1 cellular context compared by ENCODE assay signal in the genomic region with DNA sequence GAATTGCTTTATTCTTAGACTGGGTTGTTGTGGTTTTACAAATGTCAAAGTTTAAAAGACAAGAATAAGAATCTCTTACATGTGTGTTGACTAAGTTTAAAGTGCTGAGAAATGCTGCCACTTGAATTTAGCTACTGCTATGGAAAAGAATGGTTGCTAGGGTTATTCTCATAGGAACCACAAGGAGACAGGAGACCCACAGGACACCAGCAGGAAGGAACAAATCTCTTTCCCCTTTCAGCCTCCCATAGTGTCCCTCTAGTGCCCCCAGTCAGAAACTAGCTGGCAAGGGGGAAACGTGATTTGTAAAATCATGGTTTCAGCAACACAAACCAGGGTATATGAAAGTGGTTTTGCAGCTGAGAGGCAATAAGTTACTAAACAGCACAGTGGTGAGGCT.
TF ChIP-seq lines count a peak whose summit lies in the region.

No MANE protein-coding gene starts in this region.

TF ChIP-seq in GM23338, 12 proteins besides CTCF, POLR2A, EP300 and RAD21 (continued from another document):
- TF ChIP-seq JUNB (IDR thresholded peaks at IDR 0.05; ENCODE audit: unreplicated experiment): no peak
- TF ChIP-seq, protein P1, sequence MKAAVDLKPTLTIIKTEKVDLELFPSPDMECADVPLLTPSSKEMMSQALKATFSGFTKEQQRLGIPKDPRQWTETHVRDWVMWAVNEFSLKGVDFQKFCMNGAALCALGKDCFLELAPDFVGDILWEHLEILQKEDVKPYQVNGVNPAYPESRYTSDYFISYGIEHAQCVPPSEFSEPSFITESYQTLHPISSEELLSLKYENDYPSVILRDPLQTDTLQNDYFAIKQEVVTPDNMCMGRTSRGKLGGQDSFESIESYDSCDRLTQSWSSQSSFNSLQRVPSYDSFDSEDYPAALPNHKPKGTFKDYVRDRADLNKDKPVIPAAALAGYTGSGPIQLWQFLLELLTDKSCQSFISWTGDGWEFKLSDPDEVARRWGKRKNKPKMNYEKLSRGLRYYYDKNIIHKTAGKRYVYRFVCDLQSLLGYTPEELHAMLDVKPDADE (IDR thresholded peaks at IDR 0.05): no peak
- no peak for TF ChIP-seq ZNF114 (CRISPR knock-in tag; IDR thresholded peaks at IDR 0.05)
- TF ChIP-seq, protein P2, sequence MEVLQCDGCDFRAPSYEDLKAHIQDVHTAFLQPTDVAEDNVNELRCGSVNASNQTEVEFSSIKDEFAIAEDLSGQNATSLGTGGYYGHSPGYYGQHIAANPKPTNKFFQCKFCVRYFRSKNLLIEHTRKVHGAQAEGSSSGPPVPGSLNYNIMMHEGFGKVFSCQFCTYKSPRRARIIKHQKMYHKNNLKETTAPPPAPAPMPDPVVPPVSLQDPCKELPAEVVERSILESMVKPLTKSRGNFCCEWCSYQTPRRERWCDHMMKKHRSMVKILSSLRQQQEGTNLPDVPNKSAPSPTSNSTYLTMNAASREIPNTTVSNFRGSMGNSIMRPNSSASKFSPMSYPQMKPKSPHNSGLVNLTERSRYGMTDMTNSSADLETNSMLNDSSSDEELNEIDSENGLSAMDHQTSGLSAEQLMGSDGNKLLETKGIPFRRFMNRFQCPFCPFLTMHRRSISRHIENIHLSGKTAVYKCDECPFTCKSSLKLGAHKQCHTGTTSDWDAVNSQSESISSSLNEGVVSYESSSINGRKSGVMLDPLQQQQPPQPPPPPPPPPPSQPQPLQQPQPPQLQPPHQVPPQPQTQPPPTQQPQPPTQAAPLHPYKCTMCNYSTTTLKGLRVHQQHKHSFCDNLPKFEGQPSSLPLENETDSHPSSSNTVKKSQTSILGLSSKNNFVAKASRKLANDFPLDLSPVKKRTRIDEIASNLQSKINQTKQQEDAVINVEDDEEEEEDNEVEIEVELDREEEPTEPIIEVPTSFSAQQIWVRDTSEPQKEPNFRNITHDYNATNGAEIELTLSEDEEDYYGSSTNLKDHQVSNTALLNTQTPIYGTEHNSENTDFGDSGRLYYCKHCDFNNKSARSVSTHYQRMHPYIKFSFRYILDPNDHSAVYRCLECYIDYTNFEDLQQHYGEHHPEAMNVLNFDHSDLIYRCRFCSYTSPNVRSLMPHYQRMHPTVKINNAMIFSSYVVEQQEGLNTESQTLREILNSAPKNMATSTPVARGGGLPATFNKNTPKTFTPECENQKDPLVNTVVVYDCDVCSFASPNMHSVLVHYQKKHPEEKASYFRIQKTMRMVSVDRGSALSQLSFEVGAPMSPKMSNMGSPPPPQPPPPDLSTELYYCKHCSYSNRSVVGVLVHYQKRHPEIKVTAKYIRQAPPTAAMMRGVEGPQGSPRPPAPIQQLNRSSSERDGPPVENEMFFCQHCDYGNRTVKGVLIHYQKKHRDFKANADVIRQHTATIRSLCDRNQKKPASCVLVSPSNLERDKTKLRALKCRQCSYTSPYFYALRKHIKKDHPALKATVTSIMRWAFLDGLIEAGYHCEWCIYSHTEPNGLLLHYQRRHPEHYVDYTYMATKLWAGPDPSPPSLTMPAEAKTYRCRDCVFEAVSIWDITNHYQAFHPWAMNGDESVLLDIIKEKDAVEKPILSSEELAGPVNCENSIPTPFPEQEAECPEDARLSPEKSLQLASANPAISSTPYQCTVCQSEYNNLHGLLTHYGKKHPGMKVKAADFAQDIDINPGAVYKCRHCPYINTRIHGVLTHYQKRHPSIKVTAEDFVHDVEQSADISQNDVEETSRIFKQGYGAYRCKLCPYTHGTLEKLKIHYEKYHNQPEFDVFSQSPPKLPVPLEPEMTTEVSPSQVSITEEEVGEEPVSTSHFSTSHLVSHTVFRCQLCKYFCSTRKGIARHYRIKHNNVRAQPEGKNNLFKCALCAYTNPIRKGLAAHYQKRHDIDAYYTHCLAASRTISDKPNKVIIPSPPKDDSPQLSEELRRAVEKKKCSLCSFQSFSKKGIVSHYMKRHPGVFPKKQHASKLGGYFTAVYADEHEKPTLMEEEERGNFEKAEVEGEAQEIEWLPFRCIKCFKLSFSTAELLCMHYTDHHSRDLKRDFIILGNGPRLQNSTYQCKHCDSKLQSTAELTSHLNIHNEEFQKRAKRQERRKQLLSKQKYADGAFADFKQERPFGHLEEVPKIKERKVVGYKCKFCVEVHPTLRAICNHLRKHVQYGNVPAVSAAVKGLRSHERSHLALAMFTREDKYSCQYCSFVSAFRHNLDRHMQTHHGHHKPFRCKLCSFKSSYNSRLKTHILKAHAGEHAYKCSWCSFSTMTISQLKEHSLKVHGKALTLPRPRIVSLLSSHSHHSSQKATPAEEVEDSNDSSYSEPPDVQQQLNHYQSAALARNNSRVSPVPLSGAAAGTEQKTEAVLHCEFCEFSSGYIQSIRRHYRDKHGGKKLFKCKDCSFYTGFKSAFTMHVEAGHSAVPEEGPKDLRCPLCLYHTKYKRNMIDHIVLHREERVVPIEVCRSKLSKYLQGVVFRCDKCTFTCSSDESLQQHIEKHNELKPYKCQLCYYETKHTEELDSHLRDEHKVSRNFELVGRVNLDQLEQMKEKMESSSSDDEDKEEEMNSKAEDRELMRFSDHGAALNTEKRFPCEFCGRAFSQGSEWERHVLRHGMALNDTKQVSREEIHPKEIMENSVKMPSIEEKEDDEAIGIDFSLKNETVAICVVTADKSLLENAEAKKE (CRISPR knock-in tag; IDR thresholded peaks at IDR 0.05): no peak
- no peak for TF ChIP-seq EZH2phosphoT487 (IDR thresholded peaks at IDR 0.05; ENCODE audit: unreplicated experiment)
